Comparison of ENCODE assay signal across 19 cellular contexts in the genomic region with DNA sequence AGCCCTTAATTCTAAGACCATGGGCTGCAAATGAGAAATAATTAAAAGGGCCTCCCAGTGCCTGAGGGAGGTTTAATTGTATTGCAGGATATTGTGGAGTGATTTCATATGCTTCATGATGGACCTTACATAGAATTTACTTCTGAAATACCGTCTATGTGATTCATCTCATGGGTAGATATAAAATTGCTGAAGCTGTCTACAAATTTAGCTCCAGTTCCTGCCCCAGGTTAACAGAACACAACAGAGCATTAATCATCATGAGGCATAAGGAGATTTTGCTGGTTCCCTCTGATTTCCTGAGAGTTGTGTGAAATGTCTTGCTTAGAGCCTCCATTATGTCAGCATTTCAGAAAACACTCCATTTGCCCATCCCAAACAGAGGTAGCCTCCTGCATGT. TPM values are rescaled to one million over a fixed set of nuclear protein-coding genes. Genes with fewer than 3 reads are reported as not detected.
A peak's percentile ranks its signal among the peaks of the same experiment; 100 is the strongest.
DNase-seq lines count a peak whose midpoint lies in the region; ATAC-seq and TF ChIP-seq lines count a peak whose summit lies in the region.
"Had no signal": no experiment of that assay in that cellular context is flagged by ENCODE, and none has a peak within 500 bp of the region (broad histone marks: within the 10 kb centered on the region; RNA-seq: fewer than 3 reads in every experiment).

No MANE protein-coding gene starts in this region.

- WGBS in hepatocyte (ENCODE audit: low lambda C conversion rate, missing lambda C conversion rate), result 90% methylated on average over 1 of the region's 1 CpG

- H3K4me3 ChIP-seq in epithelial cell of esophagus (ENCODE audit: low read length) (no peak overlapping the region), hepatocyte (no peak overlapping the region), HAP-1 (no peak overlapping the region)
- H3K4me3 ChIP-seq: BLaER1, PC-9, SK-N-MC had no signal

- H4K20me1 ChIP-seq in hepatocyte (ENCODE audit: insufficient read depth, poor library complexity, severe bottlenecking), result no peaks in the 10 kb centered on the region
- H4K20me1 ChIP-seq: BLaER1 had no signal

- TF ChIP-seq CTCF in epithelial cell of esophagus (IDR thresholded peaks at IDR 0.05; ENCODE audit: insufficient read depth, low read depth, low read length, missing control alignments), result no peak
- no peak for TF ChIP-seq CTCF in hepatocyte (IDR thresholded peaks at IDR 0.05; ENCODE audit: poor library complexity)

- in situ Hi-C loops in HAP-1 (cut with MboI; ENCODE audit: low sequenced_read_pairs), result no loop called here

- H3K36me3 ChIP-seq in hepatocyte (replicated peaks; ENCODE audit: insufficient read depth, low read depth), result no peaks in the 10 kb centered on the region
- H3K36me3 ChIP-seq in HAP-1 (replicated peaks), result no peaks in the 10 kb centered on the region
- H3K36me3 ChIP-seq: BLaER1 had no signal

- peak; percentile 11 for DNase-seq in HCEC 1CT
- DNase-seq in RPMI7951 (ENCODE audit: low read depth), result peak; percentile 18
- DNase-seq in epithelial cell of esophagus (ENCODE audit: low read depth), result peak; percentile 71
- peak; percentile 19 for DNase-seq in non-pigmented ciliary epithelial cell (ENCODE audit: low read depth)
- no peak for DNase-seq in hepatocyte (ENCODE audit: low spot score)
- no peak for DNase-seq in NCI-H2171 (lab: John Stamatoyannopoulos, UW)
- DNase-seq in HAP-1 (ENCODE audit: low spot score in 2 of 2), result no peak
- DNase-seq: GOT3, NCI-H1436 treated with DMSO at 0.1 percent for 48 hours, NCI-H2081 treated with DMSO at 0.1 percent for 48 hours, NCI-H446, NCI-H748 treated with DMSO at 0.1 percent for 48 hours, PC-9 had no signal

- H3K9me2 ChIP-seq in hepatocyte (replicated peaks; ENCODE audit: insufficient read depth), result no peaks in the 10 kb centered on the region

- no peaks in the 10 kb centered on the region for H3K79me2 ChIP-seq in hepatocyte

- no peaks in the 10 kb centered on the region for H3K27me3 ChIP-seq in hepatocyte
- no peaks in the 10 kb centered on the region for H3K27me3 ChIP-seq in HAP-1 (ENCODE audit: low read depth)
- H3K27me3 ChIP-seq: BLaER1 had no signal

- H3K4me2 ChIP-seq in hepatocyte, result no peak overlapping the region
- H3K4me2 ChIP-seq: BLaER1, PC-9 had no signal

- no peak overlapping the region for H3K27ac ChIP-seq in hepatocyte
- H3K27ac ChIP-seq: BLaER1, PC-9, SK-N-MC had no signal

- no peak for ATAC-seq in GM21737 (IDR thresholded peaks at IDR 0.05; ENCODE audit: unreplicated experiment)
- ATAC-seq: Right ventricle myocardium inferior had no signal

- no peak overlapping the region for H2AFZ ChIP-seq in hepatocyte
- H2AFZ ChIP-seq: PC-9 had no signal

- H3K4me1 ChIP-seq in hepatocyte (ENCODE audit: insufficient read depth) (no peaks in the 10 kb centered on the region), HAP-1 (no peaks in the 10 kb centered on the region)
- H3K4me1 ChIP-seq: BLaER1 had no signal

- H3K9me3 ChIP-seq in hepatocyte (ENCODE audit: low read depth) (no peaks in the 10 kb centered on the region), HAP-1 (no peaks in the 10 kb centered on the region)
- H3K9me3 ChIP-seq: BLaER1 had no signal

RNA-seq across cellular contexts. Expression of a gene that starts 0.8 kb away (rescaled TPM):
- not detected in 2 replicates for total RNA-seq in RPMI7951 (2014; rRNA removed; shearing (Covaris generic))
- total RNA-seq in hepatocyte, result 0.52 and 0.70 TPM in 2 replicates
- polyA plus RNA-seq in hepatocyte, result not detected in 2 replicates
- total RNA-seq: HT-29, PC-9, Right ventricle myocardium inferior had no signal
- polyA plus RNA-seq: AG04450 had no signal

Comparison
In these comparisons a context has a peak if more than half of its experiments do, and no peak if none do; other contexts are left out.
1. DNase-seq: peak in HCEC 1CT (single experiment), RPMI7951 (single experiment), epithelial cell of esophagus (single experiment) and non-pigmented ciliary epithelial cell (single experiment); none in hepatocyte (single experiment), NCI-H2171 (single experiment) and HAP-1 (0 of 2).